Comparison of ENCODE assay signal across 27 cellular contexts in the genomic region with DNA sequence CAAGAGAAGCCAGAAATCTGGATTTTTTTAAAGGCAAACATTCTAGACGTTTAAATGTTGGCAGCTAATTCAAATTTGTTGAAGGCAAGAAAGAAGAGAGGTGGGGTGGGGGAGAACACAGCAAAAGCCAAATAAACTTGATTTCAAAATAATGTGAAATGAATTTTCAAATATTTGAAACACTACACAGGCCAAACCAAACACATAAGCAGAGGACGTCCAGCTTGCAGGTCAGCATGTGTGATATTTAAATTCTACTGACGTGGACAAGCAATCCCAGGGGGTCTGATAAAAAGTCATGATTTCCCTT. TPM values are rescaled to one million over a fixed set of nuclear protein-coding genes. Genes with fewer than 3 reads are reported as not detected.
DNase-seq lines count a peak whose midpoint lies in the region; TF ChIP-seq lines count a peak whose summit lies in the region.
"Had no signal": no experiment of that assay in that cellular context is flagged by ENCODE, and none has a peak within 500 bp of the region (broad histone marks: within the 10 kb centered on the region; RNA-seq: fewer than 3 reads in every experiment).

No MANE protein-coding gene starts in this region.

- H3K36me3 ChIP-seq in BLaER1 treated with 17β-estradiol and CSF1 and Interleukin-3, amounts not matched to agents 10 nM and 100 nM, result no peaks in the 10 kb centered on the region
- H3K36me3 ChIP-seq: ascending aorta, MG63 had no signal

- no peaks in the 10 kb centered on the region for H3K27me3 ChIP-seq in BLaER1 treated with 17β-estradiol and CSF1 and Interleukin-3, amounts not matched to agents 10 nM and 100 nM
- H3K27me3 ChIP-seq: ascending aorta, MG63 had no signal

- peaks cover 61 to 92% (median 72%) of the 10 kb centered on the region in 10 experiments for H3K4me1 ChIP-seq in BLaER1 treated with 17β-estradiol and CSF1 and Interleukin-3, amounts not matched to agents 10 nM and 100 nM

- no peaks in the 10 kb centered on the region for H3K36me3 Mint-ChIP-seq in activated CD4-positive, alpha-beta T cell treated with anti-CD3 and anti-CD28 coated beads, Interleukin-2, amount 10 ng/mL, durations not matched to agents 24 days and 14 days (ENCODE audit: low read depth)
- H3K36me3 Mint-ChIP-seq in nephron (ENCODE audit: low read depth), result no peaks in the 10 kb centered on the region

- DNase-seq in activated CD4-positive, alpha-beta T cell treated with anti-CD3 and anti-CD28 coated beads, Interleukin-2, amount 10 ng/mL, durations not matched to agents 24 days and 14 days, result no peak
- DNase-seq in activated CD4-positive, alpha-beta T cell treated with anti-CD3 and anti-CD28 coated beads for 4 hours, result no peak
- DNase-seq in coronary artery (ENCODE audit: low spot score) (no peak), cerebellar nuclear complex (lab: John Stamatoyannopoulos, UW) (no peak), nucleus accumbens (lab: John Stamatoyannopoulos, UW) (no peak), putamen (ENCODE audit: low spot score) (no peak)
- DNase-seq: 8988T; activated CD4-positive, alpha-beta T cell treated with anti-CD3 and anti-CD28 coated beads, Interleukin-2, amount 50 U/mL, for 48 hours; activated gamma-delta T cell treated with Interleukin-2 at 50 U/mL for 16 hours; Caco-2; DMS79 treated with DMSO at 0.1 percent for 48 hours; effector CD8-positive, alpha-beta T cell; MG63; NCI-H1436; NCI-H510A treated with DMSO at 0.1 percent for 48 hours; stimulated activated CD4-positive, alpha-beta T cell treated with anti-CD3 and anti-CD28 coated beads, Interleukin-2, amount 100 ng/mL, for 48 hours; stimulated activated naive CD8-positive, alpha-beta T cell treated with anti-CD3 and anti-CD28 coated beads, Interleukin-15, amount 100 ng/mL, for 72 hours; trophoblast cell; WERI-Rb-1 had no signal

- H3K9me3 ChIP-seq in BLaER1 treated with 17β-estradiol and CSF1 and Interleukin-3, amounts not matched to agents 10 nM and 100 nM (replicated peaks in 1 of 11), result no peaks in the 10 kb centered on the region
- H3K9me3 ChIP-seq: ascending aorta, Caco-2, MG63, mucosa of descending colon had no signal

- no peak overlapping the region for H3K4me3 Mint-ChIP-seq in activated CD4-positive, alpha-beta T cell treated with anti-CD3 and anti-CD28 coated beads, Interleukin-2, amount 10 ng/mL, durations not matched to agents 24 days and 14 days
- H3K4me3 Mint-ChIP-seq in nephron, result peak overlapping the region in 2 of 3 experiments; percentile 11 to 32
- H3K4me3 Mint-ChIP-seq: stimulated activated naive CD8-positive, alpha-beta T cell treated with anti-CD3 and anti-CD28 coated beads, Interleukin-15, amount 100 ng/mL, for 72 hours had no signal

- H3K4me3 ChIP-seq in BLaER1 treated with 17β-estradiol and CSF1 and Interleukin-3, amounts not matched to agents 10 nM and 100 nM, result no peak overlapping the region
- no peak overlapping the region for H3K4me3 ChIP-seq in coronary artery
- H3K4me3 ChIP-seq: ascending aorta, GM12878, K562, MG63, mucosa of descending colon, SK-N-MC had no signal

- no peaks in the 10 kb centered on the region for H4K20me1 ChIP-seq in BLaER1 treated with 17β-estradiol and CSF1 and Interleukin-3, amounts not matched to agents 10 nM and 100 nM

- peak overlapping the region in 3 of 11 experiments; percentile 2 to 36 (median 15); a peak in 3 of 22 replicates for H3K27ac ChIP-seq in BLaER1 treated with 17β-estradiol and CSF1 and Interleukin-3, amounts not matched to agents 10 nM and 100 nM
- H3K27ac ChIP-seq in coronary artery, result peak overlapping the region; percentile 39 to 82
- H3K27ac ChIP-seq: SK-N-MC, WERI-Rb-1 had no signal

- TF ChIP-seq CTCF in coronary artery (IDR thresholded peaks at IDR 0.05) (no peak), nephron (IDR thresholded peaks at IDR 0.05; ENCODE audit: unreplicated experiment in 3 of 3) (no peak)

- peaks cover 40% of the 10 kb centered on the region for H3K4me1 Mint-ChIP-seq in activated CD4-positive, alpha-beta T cell treated with anti-CD3 and anti-CD28 coated beads, Interleukin-2, amount 10 ng/mL, durations not matched to agents 24 days and 14 days
- H3K4me1 Mint-ChIP-seq in nephron, result peaks cover 51% of the 10 kb centered on the region

- peak overlapping the region; percentile 25 for H3K27ac Mint-ChIP-seq in activated CD4-positive, alpha-beta T cell treated with anti-CD3 and anti-CD28 coated beads, Interleukin-2, amount 10 ng/mL, durations not matched to agents 24 days and 14 days
- peak overlapping the region; percentile 42 to 93 (median 88) for H3K27ac Mint-ChIP-seq in nephron

- no peaks in the 10 kb centered on the region for H3K9me3 Mint-ChIP-seq in activated CD4-positive, alpha-beta T cell treated with anti-CD3 and anti-CD28 coated beads, Interleukin-2, amount 10 ng/mL, durations not matched to agents 24 days and 14 days
- H3K9me3 Mint-ChIP-seq in nephron, result no peaks in the 10 kb centered on the region
- H3K9me3 Mint-ChIP-seq: stimulated activated naive CD8-positive, alpha-beta T cell treated with anti-CD3 and anti-CD28 coated beads, Interleukin-15, amount 100 ng/mL, for 72 hours had no signal

- intact Hi-C loops in activated CD4-positive, alpha-beta T cell treated with anti-CD3 and anti-CD28 coated beads, Interleukin-2, amount 10 ng/mL, durations not matched to agents 24 days and 14 days (cut with micrococcal nuclease), result no loop called here

- peak overlapping the region; percentile 39 to 99 (median 87); a peak in 21 of 22 replicates for H3K4me2 ChIP-seq in BLaER1 treated with 17β-estradiol and CSF1 and Interleukin-3, amounts not matched to agents 10 nM and 100 nM

- peak overlapping the region in 3 of 11 experiments; percentile 4 to 14 (median 7); a peak in 4 of 22 replicates for H3K9ac ChIP-seq in BLaER1 treated with 17β-estradiol and CSF1 and Interleukin-3, amounts not matched to agents 10 nM and 100 nM

- H3K27me3 Mint-ChIP-seq in activated CD4-positive, alpha-beta T cell treated with anti-CD3 and anti-CD28 coated beads, Interleukin-2, amount 10 ng/mL, durations not matched to agents 24 days and 14 days, result no peaks in the 10 kb centered on the region
- H3K27me3 Mint-ChIP-seq in nephron (ENCODE audit: low read depth), result peaks cover 21% of the 10 kb centered on the region
- H3K27me3 Mint-ChIP-seq: stimulated activated naive CD8-positive, alpha-beta T cell treated with anti-CD3 and anti-CD28 coated beads, Interleukin-15, amount 100 ng/mL, for 72 hours had no signal

RNA-seq across cellular contexts. Expression of a gene that starts 1.9 kb away (rescaled TPM):
- 0.26 and 0.33 TPM in 2 replicates for total RNA-seq in activated CD4-positive, alpha-beta T cell treated with anti-CD3 and anti-CD28 coated beads, Interleukin-2, amount 10 ng/mL, durations not matched to agents 24 days and 14 days
- total RNA-seq: ascending aorta, Caco-2, glomerular endothelial cell had no signal

RNA-seq across cellular contexts. Expression of a gene that starts 55.6 kb away (rescaled TPM):
- 125 and 131 TPM in 2 replicates for total RNA-seq in activated CD4-positive, alpha-beta T cell treated with anti-CD3 and anti-CD28 coated beads, Interleukin-2, amount 10 ng/mL, durations not matched to agents 24 days and 14 days
